ENCODE assay signal across 15 cellular contexts in genomic region chr14:95769431-95769830, GRCh38. TPM values are rescaled to one million over a fixed set of nuclear protein-coding genes. Genes with fewer than 3 reads are reported as not detected.
"Had no signal": no experiment of that assay in that cellular context is flagged by ENCODE, and none has a peak within 500 bp of the region (broad histone marks: within the 10 kb centered on the region; RNA-seq: fewer than 3 reads in every experiment).

No MANE protein-coding gene starts in this region.

RNA-seq across cellular contexts. Expression of gene TCL1A, which starts 55.5 kb away (rescaled TPM):
- total RNA-seq: activated CD4-positive, alpha-beta memory T cell treated with anti-CD3 and anti-CD28 coated beads for 36 hours; activated CD4-positive, alpha-beta T cell treated with anti-CD3 and anti-CD28 coated beads, Interleukin-2, amount 10 ng/mL, durations not matched to agents 24 days and 14 days; activated CD8-positive, alpha-beta memory T cell treated with anti-CD3 and anti-CD28 coated beads for 36 hours; activated naive CD4-positive, alpha-beta T cell treated with anti-CD3 and anti-CD28 coated beads for 36 hours; activated naive CD4-positive, alpha-beta T cell treated with anti-CD3 and anti-CD28 coated beads, Interleukin-2, amount 50 U/mL, for 72 hours; activated T-helper 1 cell treated with anti-CD3 and anti-CD28 coated beads, Interleukin-12 subunit alpha, Interleukin-12 subunit beta, Interleukin-2, Interleukin-4 antibody, amounts not matched to agents 30 ng/mL and 10 ng/mL and 1 ng/mL, durations not matched to agents 14 hours and 24 hours and 36 hours; activated T-helper 17 cell treated with anti-CD3 and anti-CD28 coated beads, Interleukin-2, amount 50 U/mL, for 72 hours; aorta; astrocyte; body of pancreas; breast epithelium; cardiac septum; cerebellum; T-helper 1 cell treated with Interleukin-12 subunit alpha and Interleukin-12 subunit beta and Interleukin-4 antibody, amounts not matched to agents 30 ng/mL and 1 ng/mL, for 36 hours; T-helper 2 cell treated with Interferon-gamma antibody and Interleukin-4, amounts not matched to agents 100 ng/mL and 5 ng/mL, for 36 hours had no signal
